1 cellular context compared by ENCODE assay signal in genomic region chr2:172938713-172939375, GRCh38.
TF ChIP-seq lines count a peak whose summit lies in the region.

No MANE protein-coding gene starts in this region.

TF ChIP-seq in IMR-90, 13 proteins besides CTCF, POLR2A, EP300 and RAD21 (continued from another document):
- TF ChIP-seq, protein P1, sequence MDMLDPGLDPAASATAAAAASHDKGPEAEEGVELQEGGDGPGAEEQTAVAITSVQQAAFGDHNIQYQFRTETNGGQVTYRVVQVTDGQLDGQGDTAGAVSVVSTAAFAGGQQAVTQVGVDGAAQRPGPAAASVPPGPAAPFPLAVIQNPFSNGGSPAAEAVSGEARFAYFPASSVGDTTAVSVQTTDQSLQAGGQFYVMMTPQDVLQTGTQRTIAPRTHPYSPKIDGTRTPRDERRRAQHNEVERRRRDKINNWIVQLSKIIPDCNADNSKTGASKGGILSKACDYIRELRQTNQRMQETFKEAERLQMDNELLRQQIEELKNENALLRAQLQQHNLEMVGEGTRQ (IDR thresholded peaks at IDR 0.05; ENCODE audit: low read depth, low read length) = no peak
- no peak for TF ChIP-seq BHLHE40 (IDR thresholded peaks at IDR 0.05; ENCODE audit: low read depth, low read length)
- no peak for TF ChIP-seq MXI1 (IDR thresholded peaks at IDR 0.05; ENCODE audit: borderline replicate concordance, low read depth, low read length)
- no peak for TF ChIP-seq MAZ (IDR thresholded peaks at IDR 0.05; ENCODE audit: borderline replicate concordance, low read depth, low read length)
- no peak for TF ChIP-seq NFE2L2 (IDR thresholded peaks at IDR 0.05; ENCODE audit: low read depth, low read length)
- TF ChIP-seq CHD1 (IDR thresholded peaks at IDR 0.05; ENCODE audit: low read depth, low read length) = no peak
- no peak for TF ChIP-seq SMC3 (IDR thresholded peaks at IDR 0.05; ENCODE audit: low read depth, low read length)
- TF ChIP-seq CEBPB (IDR thresholded peaks at IDR 0.05; ENCODE audit: low read depth, low read length) = no peak
- no peak for TF ChIP-seq RFX5 (IDR thresholded peaks at IDR 0.05; ENCODE audit: low read depth, low read length)
